In genomic region chr16:1019234-1019933, GRCh38 we compare ENCODE assay signal across 1 cellular context.
TF ChIP-seq lines count a peak whose summit lies in the region.

No MANE protein-coding gene starts in this region.

TF ChIP-seq in HEK293, 187 proteins besides CTCF, POLR2A, EP300 and RAD21 (continued from another document and continues in another):
- no peak for TF ChIP-seq ZNF398 (tag by site-specific recombination; IDR thresholded peaks at IDR 0.05)
- TF ChIP-seq YY2 (tag by site-specific recombination; IDR thresholded peaks at IDR 0.05) = no peak
- TF ChIP-seq SCRT1 (tag by site-specific recombination; IDR thresholded peaks at IDR 0.05; ENCODE audit: borderline replicate concordance) = no peak
- TF ChIP-seq BCL11B (tag by site-specific recombination; IDR thresholded peaks at IDR 0.05; ENCODE audit: low read depth) = no peak
- no peak for TF ChIP-seq GFI1B (tag by site-specific recombination; IDR thresholded peaks at IDR 0.05)
- no peak for TF ChIP-seq MYNN (tag by site-specific recombination; IDR thresholded peaks at IDR 0.05; ENCODE audit: borderline replicate concordance)
- no peak for TF ChIP-seq SETDB1 (IDR thresholded peaks at IDR 0.05; ENCODE audit: insufficient read length, low read length)
- TF ChIP-seq ZNF350 (tag by site-specific recombination; IDR thresholded peaks at IDR 0.05) = no peak
- TF ChIP-seq ZNF133 (tag by site-specific recombination; IDR thresholded peaks at IDR 0.05) = no peak
- no peak for TF ChIP-seq ZNF184 (tag by site-specific recombination; IDR thresholded peaks at IDR 0.05)
- TF ChIP-seq ZNF747 (tag by site-specific recombination; IDR thresholded peaks at IDR 0.05) = no peak
- no peak for TF ChIP-seq ZNF16 (tag by site-specific recombination; IDR thresholded peaks at IDR 0.05; ENCODE audit: low read depth)
- TF ChIP-seq ZNF501 (tag by site-specific recombination; IDR thresholded peaks at IDR 0.05) = no peak
- TF ChIP-seq PRDM1 (tag by site-specific recombination; IDR thresholded peaks at IDR 0.05) = no peak
- no peak for TF ChIP-seq ZNF473 (tag by site-specific recombination; IDR thresholded peaks at IDR 0.05)
- TF ChIP-seq ELK4 (IDR thresholded peaks at IDR 0.05; ENCODE audit: borderline replicate concordance, low read depth, low read length) = no peak
- 0 out of 2 replicates have a peak, but pooled peaks have one; percentile 79 for TF ChIP-seq ZNF24 (tag by site-specific recombination; IDR thresholded peaks at IDR 0.05)
- no peak for TF ChIP-seq ZFP3 (tag by site-specific recombination; IDR thresholded peaks at IDR 0.05; ENCODE audit: low read depth)
- TF ChIP-seq TSHZ1 (tag by site-specific recombination; IDR thresholded peaks at IDR 0.05; ENCODE audit: borderline replicate concordance) = 0 out of 2 replicates have a peak, but pooled peaks have one; percentile 62
- peak; percentile 63 for TF ChIP-seq ZBTB17 (tag by site-specific recombination; IDR thresholded peaks at IDR 0.05)
- TF ChIP-seq ZBTB11 (tag by site-specific recombination; conservative IDR thresholded peaks at IDR 0.05; ENCODE audit: low read depth) = no peak
- TF ChIP-seq ZNF366 (tag by site-specific recombination; conservative IDR thresholded peaks at IDR 0.05) = peak; percentile 49; the same call in 1 of the 2 replicates
- TF ChIP-seq ZBTB44 (tag by site-specific recombination; IDR thresholded peaks at IDR 0.05) = no peak
- TF ChIP-seq ZNF677 (tag by site-specific recombination; IDR thresholded peaks at IDR 0.05) = no peak
- no peak for TF ChIP-seq ZNF18 (tag by site-specific recombination; IDR thresholded peaks at IDR 0.05)
- no peak for TF ChIP-seq BCL6B (tag by site-specific recombination; IDR thresholded peaks at IDR 0.05)
- no peak for TF ChIP-seq ZNF596 (tag by site-specific recombination; IDR thresholded peaks at IDR 0.05)
- no peak for TF ChIP-seq ZBTB7A (tag by site-specific recombination; IDR thresholded peaks at IDR 0.05; ENCODE audit: low read depth)
- TF ChIP-seq MEIS1 (CRISPR knock-in tag; IDR thresholded peaks at IDR 0.05; ENCODE audit: borderline replicate concordance) = 0 out of 2 replicates have a peak, but pooled peaks have one; percentile 21
- TF ChIP-seq GLIS2 (tag by site-specific recombination; IDR thresholded peaks at IDR 0.05) = peak; percentile 91
- no peak for TF ChIP-seq ZBTB21 (tag by site-specific recombination; IDR thresholded peaks at IDR 0.05)
- TF ChIP-seq ZNF521 (tag by site-specific recombination; IDR thresholded peaks at IDR 0.05) = no peak
- peak; percentile 66 for TF ChIP-seq ZNF629 (tag by site-specific recombination; IDR thresholded peaks at IDR 0.05)
- TF ChIP-seq PRDM2 (tag by site-specific recombination; IDR thresholded peaks at IDR 0.05; ENCODE audit: borderline replicate concordance) = no peak
- no peak for TF ChIP-seq ZNF621 (tag by site-specific recombination; IDR thresholded peaks at IDR 0.05)
- TF ChIP-seq ZNF704 (tag by site-specific recombination; IDR thresholded peaks at IDR 0.05) = no peak
- no peak for TF ChIP-seq OVOL3 (tag by site-specific recombination; IDR thresholded peaks at IDR 0.05)
- TF ChIP-seq ZNF560 (tag by site-specific recombination; IDR thresholded peaks at IDR 0.05; ENCODE audit: borderline replicate concordance) = no peak
